ENCODE assay signal across 8 cellular contexts in genomic region chr6:28943223-28943556, GRCh38. TPM values are rescaled to one million over a fixed set of nuclear protein-coding genes. Genes with fewer than 3 reads are reported as not detected.
A peak's percentile ranks its signal among the peaks of the same experiment; 100 is the strongest.
DNase-seq lines count a peak whose midpoint lies in the region; ATAC-seq and TF ChIP-seq lines count a peak whose summit lies in the region.

No MANE protein-coding gene starts in this region.

- peak overlapping the region; percentile 82 for H3K4me3 Mint-ChIP-seq in activated CD4-positive, alpha-beta memory T cell treated with anti-CD3 and anti-CD28 coated beads for 36 hours

- TF ChIP-seq CTCF in cardiac muscle cell (IDR thresholded peaks at IDR 0.05; ENCODE audit: low read depth, low read length): no peak
- TF ChIP-seq CTCF in tibial nerve (IDR thresholded peaks at IDR 0.05): no peak

- H3K27ac ChIP-seq in cardiac muscle cell (no peak overlapping the region), iPS-18a (ENCODE audit: low read length) (no peak overlapping the region), tibial nerve (peak overlapping the region in 1 of 4 donors; percentile 85)

- CTCF ChIA-PET in activated CD4-positive, alpha-beta memory T cell treated with anti-CD3 and anti-CD28 coated beads for 36 hours (lab: Charles Lee): interaction anchor here (1.0 kb wide), 1 partner anchor 39 kb away, joined by 3 read pairs; no protein-coding TSS in a partner anchor

- intact Hi-C loops in cardiac septum (cut with DNase I): loop anchor here (1.0 kb wide), 1 partner anchor 105 kb away; no protein-coding TSS in a partner anchor
- intact Hi-C loops in activated CD4-positive, alpha-beta memory T cell treated with anti-CD3 and anti-CD28 coated beads for 36 hours (cut with micrococcal nuclease): loop anchor here (5.0 to 10.0 kb wide), 4 partner anchors 231 to 1051 kb away; a partner anchor contains a TSS

- H3K36me3 ChIP-seq in cardiac muscle cell: no peaks in the 10 kb centered on the region
- H3K36me3 ChIP-seq in iPS-18a (ENCODE audit: control insufficient read depth, low read depth, low read length): no peaks in the 10 kb centered on the region
- no peaks in the 10 kb centered on the region for H3K36me3 ChIP-seq in tibial nerve

- no peak for TF ChIP-seq EP300 in tibial nerve (IDR thresholded peaks at IDR 0.05)

- no peak overlapping the region for H3K9ac ChIP-seq in iPS-18a (ENCODE audit: low read length)

- POLR2A ChIA-PET in activated CD4-positive, alpha-beta memory T cell treated with anti-CD3 and anti-CD28 coated beads for 36 hours (lab: Charles Lee): no interaction called here

- peak overlapping the region; percentile 55 for H3K4me3 ChIP-seq in cardiac muscle cell
- peak overlapping the region; percentile 83 for H3K4me3 ChIP-seq in iPS-18a (ENCODE audit: low read length)
- H3K4me3 ChIP-seq in tibial nerve: peak overlapping the region in 3 of 4 donors; percentile 51 to 71 (median 63)

- ATAC-seq in GM19455 (IDR thresholded peaks at IDR 0.05; ENCODE audit: unreplicated experiment): no peak

- H3K36me3 Mint-ChIP-seq in activated CD4-positive, alpha-beta memory T cell treated with anti-CD3 and anti-CD28 coated beads for 36 hours: peaks cover 8% of the 10 kb centered on the region

- no peaks in the 10 kb centered on the region for H3K27me3 ChIP-seq in cardiac muscle cell
- no peaks in the 10 kb centered on the region for H3K27me3 ChIP-seq in iPS-18a (ENCODE audit: control insufficient read depth, insufficient read depth, low read length)
- no peaks in the 10 kb centered on the region for H3K27me3 ChIP-seq in tibial nerve

- H3K9me3 ChIP-seq in cardiac muscle cell (ENCODE audit: low read depth) (no peaks in the 10 kb centered on the region), iPS-18a (ENCODE audit: control insufficient read depth, low read depth, low read length) (no peaks in the 10 kb centered on the region), tibial nerve (no peaks in the 10 kb centered on the region)

- peak overlapping the region; percentile 92 for H3K27ac Mint-ChIP-seq in activated CD4-positive, alpha-beta memory T cell treated with anti-CD3 and anti-CD28 coated beads for 36 hours

- no peaks in the 10 kb centered on the region for H3K4me1 ChIP-seq in cardiac muscle cell (ENCODE audit: low read depth)
- no peaks in the 10 kb centered on the region for H3K4me1 ChIP-seq in iPS-18a (ENCODE audit: control insufficient read depth, low read depth, low read length)
- peaks cover 0 to 33% (median 13%) of the 10 kb centered on the region in 4 donors for H3K4me1 ChIP-seq in tibial nerve

- TF ChIP-seq POLR2A in tibial nerve (IDR thresholded peaks at IDR 0.05): no peak

- WGBS in tibial nerve, 2 donors: 46% methylated on average over 6 of the region's 6 CpGs

- H3K27me3 Mint-ChIP-seq in activated CD4-positive, alpha-beta memory T cell treated with anti-CD3 and anti-CD28 coated beads for 36 hours: no peaks in the 10 kb centered on the region

- DNase-seq in cardiac muscle cell (ENCODE audit: low read depth in 1 of 2, low spot score in 1 of 2) (no peak), cardiac septum (ENCODE audit: low spot score) (no peak), tibial nerve (ENCODE audit: low spot score in 2 of 2) (no peak), NCI-H2196 (lab: John Stamatoyannopoulos, UW; ENCODE audit: unreplicated experiment) (no peak), inferior parietal cortex (ENCODE audit: extremely low spot score) (no peak)
- DNase-seq in activated CD4-positive, alpha-beta memory T cell treated with anti-CD3 and anti-CD28 coated beads for 36 hours: no peak

- H3K9me3 Mint-ChIP-seq in activated CD4-positive, alpha-beta memory T cell treated with anti-CD3 and anti-CD28 coated beads for 36 hours: no peaks in the 10 kb centered on the region

- peaks cover 47% of the 10 kb centered on the region for H3K4me1 Mint-ChIP-seq in activated CD4-positive, alpha-beta memory T cell treated with anti-CD3 and anti-CD28 coated beads for 36 hours (ENCODE audit: low read depth)

RNA-seq across cellular contexts. Expression of gene TRIM27, which starts 19.4 kb away (rescaled TPM):
- 90.0 and 105 TPM in 2 replicates for total RNA-seq in cardiac muscle cell
- polyA plus RNA-seq in cardiac muscle cell: 79.2 and 86.5 TPM in 2 replicates
- total RNA-seq in cardiac septum: 21.0 TPM
- total RNA-seq in activated CD4-positive, alpha-beta memory T cell treated with anti-CD3 and anti-CD28 coated beads for 36 hours: 10 to 100 TPM; 49.7 to 54.6 TPM
- 10 to 100 TPM; 57.5 to 90.9 (median 72.4) TPM for total RNA-seq in tibial nerve
